ENCODE assay signal across 15 cellular contexts in the genomic region with DNA sequence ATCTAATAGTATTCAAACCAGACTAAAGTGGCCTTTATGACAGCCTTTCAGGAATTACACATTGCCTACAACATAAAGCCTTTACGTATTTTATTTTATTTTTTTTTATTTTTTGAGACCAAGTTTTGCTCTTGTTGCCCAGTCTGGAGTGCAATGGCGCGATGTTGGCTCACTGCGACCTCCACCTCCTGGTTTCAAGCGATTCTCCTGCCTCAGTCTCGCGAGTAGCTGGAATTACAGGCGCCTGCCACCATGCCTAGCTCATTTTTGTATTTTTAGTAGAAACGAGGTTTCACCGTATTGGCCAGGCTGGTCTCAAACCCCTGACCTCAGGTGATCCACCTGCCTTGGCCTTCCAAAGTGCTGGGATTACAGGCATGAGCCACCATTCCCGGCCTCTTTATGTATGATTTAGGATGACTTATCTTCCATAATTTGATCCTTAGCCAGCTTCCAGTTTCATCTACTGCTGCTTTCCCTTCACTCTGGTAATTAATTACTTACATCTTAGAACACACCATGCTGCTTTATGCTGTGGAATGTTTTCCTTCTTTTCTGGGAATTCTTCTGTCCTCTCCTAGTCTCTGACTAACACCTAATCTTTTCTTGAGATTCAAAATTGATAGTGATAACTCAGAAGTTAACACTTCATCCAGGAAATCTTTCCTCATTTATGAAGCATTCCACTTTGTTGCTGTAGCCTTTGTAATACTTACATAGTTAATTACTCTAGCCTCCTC. TPM values are rescaled to one million over a fixed set of nuclear protein-coding genes. Genes with fewer than 3 reads are reported as not detected.
DNase-seq lines count a peak whose midpoint lies in the region; ATAC-seq and TF ChIP-seq lines count a peak whose summit lies in the region.
"Had no signal": no experiment of that assay in that cellular context is flagged by ENCODE, and none has a peak within 500 bp of the region (broad histone marks: within the 10 kb centered on the region; RNA-seq: fewer than 3 reads in every experiment).

No MANE protein-coding gene starts in this region.

- DNase-seq in MCF 10A (ENCODE audit: unreplicated experiment) (no peak), breast epithelium (ENCODE audit: low spot score in 2 of 2) (no peak), T-cell (no peak), hepatocyte (ENCODE audit: low spot score) (no peak), activated gamma-delta T cell treated with Interleukin-2 at 50 U/mL for 16 hours (no peak), vagina (ENCODE audit: extremely low spot score in 2 of 2) (no peak)
- DNase-seq in stimulated activated naive CD8-positive, alpha-beta T cell treated with anti-CD3 and anti-CD28 coated beads, Interleukin-15, amount 100 ng/mL, for 72 hours: no peak
- no peak for DNase-seq in stimulated activated CD4-positive, alpha-beta T cell treated with anti-CD3 and anti-CD28 coated beads, Interleukin-1b, Interleukin-23, amount 100 ng/mL, for 48 hours
- DNase-seq: activated CD8-positive, alpha-beta memory T cell treated with anti-CD3 and anti-CD28 coated beads for 24 hours; effector memory CD4-positive, alpha-beta T cell; foreskin fibroblast; MM.1S; stimulated activated CD4-positive, alpha-beta T cell treated with anti-CD3 and anti-CD28 coated beads, Interleukin-4, amount 100 ng/mL, for 1 hour had no signal

- H3K36me3 ChIP-seq in breast epithelium (peaks cover 6% of the 10 kb centered on the region), hepatocyte (replicated peaks; ENCODE audit: insufficient read depth, low read depth) (no peaks in the 10 kb centered on the region), vagina (peaks cover 0 to 13% of the 10 kb centered on the region in 2 donors)

- peaks cover 20% of the 10 kb centered on the region for H3K4me1 Mint-ChIP-seq in MCF 10A (ENCODE audit: insufficient read depth, unreplicated experiment)
- peaks cover 37 to 45% (median 39%) of the 10 kb centered on the region in 3 donors for H3K4me1 Mint-ChIP-seq in T-cell
- H3K4me1 Mint-ChIP-seq in stimulated activated naive CD8-positive, alpha-beta T cell treated with anti-CD3 and anti-CD28 coated beads, Interleukin-15, amount 100 ng/mL, for 72 hours: peaks cover 41% of the 10 kb centered on the region

- TF ChIP-seq CTCF in MCF 10A (IDR thresholded peaks at IDR 0.05; ENCODE audit: unreplicated experiment): no peak
- no peak for TF ChIP-seq CTCF in breast epithelium (IDR thresholded peaks at IDR 0.05)
- TF ChIP-seq CTCF in hepatocyte (IDR thresholded peaks at IDR 0.05; ENCODE audit: poor library complexity): no peak
- TF ChIP-seq CTCF in vagina (IDR thresholded peaks at IDR 0.05): no peak

- no TSS peak for BruUV-seq in MCF 10A (replicated peaks; lab: Mats Ljungman, UMichigan)

- no peak for TF ChIP-seq POLR2A in breast epithelium (IDR thresholded peaks at IDR 0.05)
- no peak for TF ChIP-seq POLR2A in vagina (IDR thresholded peaks at IDR 0.05)

- H3K27ac Mint-ChIP-seq in MCF 10A (ENCODE audit: low read depth, unreplicated experiment) (peak overlapping the region; percentile 11), T-cell (no peak overlapping the region)
- peak overlapping the region; percentile 10 to 69 for H3K27ac Mint-ChIP-seq in stimulated activated naive CD8-positive, alpha-beta T cell treated with anti-CD3 and anti-CD28 coated beads, Interleukin-15, amount 100 ng/mL, for 72 hours
- H3K27ac Mint-ChIP-seq: stimulated activated memory B cell treated with anti-CD40 and anti-IgM and Interleukin-4, amounts not matched to agents 10 μg/mL and 1 μg/mL and 100 μg/mL, for 72 hours had no signal

- H3K9me3 Mint-ChIP-seq in MCF 10A (ENCODE audit: unreplicated experiment): no peaks in the 10 kb centered on the region
- no peaks in the 10 kb centered on the region for H3K9me3 Mint-ChIP-seq in T-cell
- no peaks in the 10 kb centered on the region for H3K9me3 Mint-ChIP-seq in stimulated activated naive CD8-positive, alpha-beta T cell treated with anti-CD3 and anti-CD28 coated beads, Interleukin-15, amount 100 ng/mL, for 72 hours
- H3K9me3 Mint-ChIP-seq: stimulated activated memory B cell treated with anti-CD40 and anti-IgM and Interleukin-4, amounts not matched to agents 10 μg/mL and 1 μg/mL and 100 μg/mL, for 72 hours had no signal

- no peak overlapping the region for H2AFZ ChIP-seq in hepatocyte

- no peak overlapping the region for H3K27ac ChIP-seq in breast epithelium
- no peak overlapping the region for H3K27ac ChIP-seq in hepatocyte
- H3K27ac ChIP-seq in vagina: no peak overlapping the region

- intact Hi-C loops in MCF 10A (cut with micrococcal nuclease) (no loop called here), breast epithelium (cut with DNase I; ENCODE audit: low total_unique reads) (no loop called here), vagina (cut with DNase I) (no loop called here)

- no peaks in the 10 kb centered on the region for H3K9me3 ChIP-seq in breast epithelium
- no peaks in the 10 kb centered on the region for H3K9me3 ChIP-seq in hepatocyte (ENCODE audit: low read depth)
- H3K9me3 ChIP-seq in vagina: no peaks in the 10 kb centered on the region
- H3K9me3 ChIP-seq: HAP-1 had no signal

- H3K4me1 ChIP-seq in breast epithelium: peaks cover 0 to 9% of the 10 kb centered on the region in 2 donors
- H3K4me1 ChIP-seq in hepatocyte (ENCODE audit: insufficient read depth): peaks cover 16% of the 10 kb centered on the region
- peaks cover 25% of the 10 kb centered on the region for H3K4me1 ChIP-seq in vagina

- 96% methylated on average over 11 of the region's 11 CpGs for WGBS in hepatocyte (ENCODE audit: low lambda C conversion rate, missing lambda C conversion rate)

- H3K4me2 ChIP-seq in hepatocyte: peak overlapping the region; percentile 72

- POLR2A ChIA-PET in MCF 10A (lab: Yijun Ruan, JAX): interaction anchor here (3.3 kb wide), 1 partner anchor 107 kb away, joined by 18 read pairs; the partner anchor contains the start of gene THOC1
- POLR2A ChIA-PET in T-cell (lab: Charles Lee): no interaction called here

- H3K36me3 Mint-ChIP-seq in MCF 10A (ENCODE audit: insufficient read depth, unreplicated experiment) (peaks cover 37% of the 10 kb centered on the region), T-cell (peaks cover 16% of the 10 kb centered on the region)
- H3K36me3 Mint-ChIP-seq: stimulated activated memory B cell treated with anti-CD40 and anti-IgM and Interleukin-4, amounts not matched to agents 10 μg/mL and 1 μg/mL and 100 μg/mL, for 72 hours had no signal

- H3K27me3 Mint-ChIP-seq in MCF 10A (ENCODE audit: insufficient read depth, unreplicated experiment) (no peaks in the 10 kb centered on the region), T-cell (no peaks in the 10 kb centered on the region)
- H3K27me3 Mint-ChIP-seq in stimulated activated naive CD8-positive, alpha-beta T cell treated with anti-CD3 and anti-CD28 coated beads, Interleukin-15, amount 100 ng/mL, for 72 hours: no peaks in the 10 kb centered on the region
- H3K27me3 Mint-ChIP-seq: stimulated activated memory B cell treated with anti-CD40 and anti-IgM and Interleukin-4, amounts not matched to agents 10 μg/mL and 1 μg/mL and 100 μg/mL, for 72 hours had no signal

- H3K4me3 ChIP-seq in breast epithelium: no peak overlapping the region
- no peak overlapping the region for H3K4me3 ChIP-seq in hepatocyte
- H3K4me3 ChIP-seq in vagina: no peak overlapping the region
- H3K4me3 ChIP-seq: HAP-1 had no signal

- H3K4me3 Mint-ChIP-seq in MCF 10A (ENCODE audit: unreplicated experiment) (peak overlapping the region; percentile 93), T-cell (peak overlapping the region; percentile 59 to 91 (median 89))
- H3K4me3 Mint-ChIP-seq in stimulated activated naive CD8-positive, alpha-beta T cell treated with anti-CD3 and anti-CD28 coated beads, Interleukin-15, amount 100 ng/mL, for 72 hours: peak overlapping the region; percentile 93 to 94
- H3K4me3 Mint-ChIP-seq: stimulated activated memory B cell treated with anti-CD40 and anti-IgM and Interleukin-4, amounts not matched to agents 10 μg/mL and 1 μg/mL and 100 μg/mL, for 72 hours had no signal

- H3K9me2 ChIP-seq in hepatocyte (replicated peaks; ENCODE audit: insufficient read depth): no peaks in the 10 kb centered on the region

- H4K20me1 ChIP-seq in hepatocyte (ENCODE audit: insufficient read depth, poor library complexity, severe bottlenecking): peaks cover 18% of the 10 kb centered on the region

- peaks cover 73% of the 10 kb centered on the region for H3K79me2 ChIP-seq in hepatocyte

- no peak for ATAC-seq in T-cell (replicated peaks in 1 of 4)
- no peak for ATAC-seq in stimulated activated naive CD8-positive, alpha-beta T cell treated with anti-CD3 and anti-CD28 coated beads, Interleukin-15, amount 100 ng/mL, for 72 hours
- ATAC-seq: stimulated activated memory B cell treated with anti-CD40 and anti-IgM and Interleukin-4, amounts not matched to agents 10 μg/mL and 1 μg/mL and 100 μg/mL, for 72 hours had no signal

- H3K27me3 ChIP-seq in breast epithelium (no peaks in the 10 kb centered on the region), hepatocyte (no peaks in the 10 kb centered on the region), vagina (no peaks in the 10 kb centered on the region)

- CTCF ChIA-PET in MCF 10A (lab: Yijun Ruan, JAX): interaction anchor here (1.0 kb wide), 1 partner anchor 15 kb away, joined by 3 read pairs; no protein-coding TSS in a partner anchor
- CTCF ChIA-PET in T-cell (lab: Charles Lee): interaction anchor here in 1 of 2 donors (0.5 kb wide), 1 partner anchor 19 kb away, joined by 7 read pairs; no protein-coding TSS in a partner anchor

RNA-seq across cellular contexts. Expression of gene USP14, which starts 2.6 kb away (rescaled TPM):
- total RNA-seq in MCF 10A (2022): 76.7 and 79.1 TPM in 2 replicates
- total RNA-seq in breast epithelium: 10 to 100 TPM; 30.5 to 46.9 (median 38.1) TPM
- 10 to 100 TPM; 36.8 to 48.0 (median 38.0) TPM for total RNA-seq in T-cell
- total RNA-seq in hepatocyte: 30.3 and 37.5 TPM in 2 replicates
- 47.5 and 51.3 TPM in 2 replicates for polyA plus RNA-seq in hepatocyte
- 26.3 TPM for total RNA-seq in vagina

Comparison
In these comparisons a context has a peak if more than half of its experiments do, and no peak if none do; other contexts are left out.
1. H3K27ac Mint-ChIP-seq: peak in MCF 10A (single experiment) and stimulated activated naive CD8-positive, alpha-beta T cell treated with anti-CD3 and anti-CD28 coated beads, Interleukin-15, amount 100 ng/mL, for 72 hours (2 of 2); none in T-cell (0 of 2).
2. Peak in every context shown above with its lines, with median percentiles within 50 percentile points of each other: H3K4me3 Mint-ChIP-seq.